In the genomic region with DNA sequence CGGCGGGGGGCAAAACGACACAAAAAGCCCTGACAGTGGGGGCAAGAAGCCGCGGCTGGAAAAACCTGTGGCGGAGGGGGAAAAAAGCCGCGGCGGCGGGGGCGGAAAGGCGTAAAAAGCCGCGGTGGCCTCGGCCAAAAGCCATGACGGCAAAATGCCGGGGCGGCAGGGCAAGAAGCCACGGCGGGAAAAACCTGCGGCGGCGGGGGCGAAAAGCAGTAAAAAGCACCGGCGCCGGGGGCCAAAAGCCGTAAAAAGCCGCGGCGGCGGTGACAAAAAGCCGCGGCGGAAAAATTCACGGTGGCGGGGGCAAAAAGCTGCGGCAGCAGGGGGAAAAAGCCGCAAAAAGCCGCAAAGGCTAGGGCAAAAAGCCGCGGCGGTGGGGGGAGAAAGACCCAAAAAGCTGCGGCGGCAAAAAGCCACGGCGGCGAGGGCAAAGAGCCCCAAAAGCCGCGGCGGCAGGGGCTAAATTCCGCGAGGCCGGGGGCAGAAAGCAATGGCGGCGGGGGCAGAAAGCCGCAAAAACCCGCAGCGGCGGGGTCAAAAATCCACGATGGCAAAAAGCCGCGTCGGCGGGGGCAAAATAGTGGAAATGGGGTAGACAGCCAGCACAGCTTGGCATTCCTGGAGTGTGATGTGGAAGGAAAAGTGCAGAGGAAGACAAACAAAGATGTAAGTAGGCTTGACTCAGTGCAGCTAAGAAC, we compare ENCODE assay signal across 7 cellular contexts.
DNase-seq lines count a peak whose midpoint lies in the region; ATAC-seq and TF ChIP-seq lines count a peak whose summit lies in the region.
"Not testable (repeated sequence)": the region's sequence is repeated elsewhere in the genome, so short reads cannot be mapped to it uniquely, and the experiment has no call there.

No MANE protein-coding gene starts in this region.

- H3K4me3 ChIP-seq in GM08714 (ENCODE audit: low read length) (peak overlapping the region; percentile 36; the same call in 1 of the 2 replicates), SJCRH30 (peak overlapping the region; percentile 51), heart right ventricle (peak overlapping the region in 6 of 10 donors; percentile 14 to 44 (median 24))

- not testable (repeated sequence) for H3K9me3 Mint-ChIP-seq in activated naive CD8-positive, alpha-beta T cell treated with anti-CD3 and anti-CD28 coated beads, Interleukin-2, amount 10 ng/mL, durations not matched to agents 7 days and 5 days

- not testable (repeated sequence) for H3K27ac Mint-ChIP-seq in activated naive CD8-positive, alpha-beta T cell treated with anti-CD3 and anti-CD28 coated beads, Interleukin-2, amount 10 ng/mL, durations not matched to agents 7 days and 5 days

- H3K4me1 Mint-ChIP-seq in activated naive CD8-positive, alpha-beta T cell treated with anti-CD3 and anti-CD28 coated beads, Interleukin-2, amount 10 ng/mL, durations not matched to agents 7 days and 5 days: not testable (repeated sequence)

- peaks cover 15% of the 10 kb centered on the region for H3K27me3 Mint-ChIP-seq in activated naive CD8-positive, alpha-beta T cell treated with anti-CD3 and anti-CD28 coated beads, Interleukin-2, amount 10 ng/mL, durations not matched to agents 7 days and 5 days

- H3K36me3 ChIP-seq in SJCRH30, heart right ventricle: not testable (repeated sequence)

- H3K27ac ChIP-seq in SJCRH30, heart right ventricle: not testable (repeated sequence)

- not testable (repeated sequence) for ATAC-seq in activated naive CD8-positive, alpha-beta T cell treated with anti-CD3 and anti-CD28 coated beads, Interleukin-2, amount 10 ng/mL, durations not matched to agents 7 days and 5 days (ENCODE audit: low read depth); heart right ventricle

- H3K4me1 ChIP-seq in SJCRH30, heart right ventricle: not testable (repeated sequence)

- H3K4me3 Mint-ChIP-seq in activated naive CD8-positive, alpha-beta T cell treated with anti-CD3 and anti-CD28 coated beads, Interleukin-2, amount 10 ng/mL, durations not matched to agents 7 days and 5 days: not testable (repeated sequence)

- H3K27me3 ChIP-seq in SJCRH30: not testable (repeated sequence)
- peaks cover 0 to 25% (median 7%) of the 10 kb centered on the region in 7 donors for H3K27me3 ChIP-seq in heart right ventricle

- DNase-seq in SJCRH30 (peak; percentile 5 to 13), activated T-cell treated with anti-CD3 and anti-CD28 coated beads for 1 hour (ENCODE audit: low read depth) (peak; percentile 15), heart right ventricle (peak in 1 of 2 donors; percentile 9), retina (peak; percentile 2)
- DNase-seq in activated naive CD8-positive, alpha-beta T cell treated with anti-CD3 and anti-CD28 coated beads, Interleukin-2, amount 10 ng/mL, durations not matched to agents 7 days and 5 days: peak; percentile 33
- peak; percentile 20 for DNase-seq in stimulated activated CD8-positive, alpha-beta memory T cell treated with anti-CD3 and anti-CD28 coated beads, Interleukin-12 subunit alpha, Interleukin-12 subunit beta, amount 100 ng/mL, for 1 hour (ENCODE audit: low read depth)

- not testable (repeated sequence) for TF ChIP-seq CTCF in heart right ventricle (IDR thresholded peaks at IDR 0.05)

- 9 to 18% methylated on average over 52 to 60 of the region's 65 CpGs for WGBS in heart right ventricle, 2 donors

- not testable (repeated sequence) for H3K9me3 ChIP-seq in SJCRH30 (replicated peaks); heart right ventricle

- not testable (repeated sequence) for H3K36me3 Mint-ChIP-seq in activated naive CD8-positive, alpha-beta T cell treated with anti-CD3 and anti-CD28 coated beads, Interleukin-2, amount 10 ng/mL, durations not matched to agents 7 days and 5 days

- POLR2A ChIA-PET in activated naive CD8-positive, alpha-beta T cell treated with anti-CD3 and anti-CD28 coated beads, Interleukin-2, amount 10 ng/mL, durations not matched to agents 7 days and 5 days (lab: Charles Lee): not testable (repeated sequence)

- intact Hi-C loops in heart right ventricle (cut with DNase I): not testable (repeated sequence)
